Comparison of ENCODE assay signal across 14 cellular contexts in the genomic region with DNA sequence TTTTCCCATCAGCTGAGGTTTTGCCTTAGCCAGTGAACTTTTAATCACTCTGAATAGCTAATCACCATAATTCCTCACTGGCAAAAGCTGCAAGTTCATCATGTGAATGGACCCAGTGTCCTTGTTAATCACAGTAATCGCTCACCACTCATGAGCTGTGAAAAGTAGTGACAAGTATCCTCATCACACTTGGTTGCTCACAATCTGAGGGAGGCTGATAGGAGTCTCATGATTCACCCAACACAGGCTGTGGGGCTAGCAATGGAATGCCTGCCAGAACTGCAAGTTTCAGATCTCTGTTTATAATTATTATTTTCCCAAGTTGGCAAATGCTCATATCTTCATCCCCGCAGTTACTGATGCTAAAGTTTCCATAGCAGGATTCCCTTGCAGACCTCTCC.
A peak's percentile ranks its signal among the peaks of the same experiment; 100 is the strongest.
DNase-seq lines count a peak whose midpoint lies in the region; ATAC-seq, FAIRE-seq and TF ChIP-seq lines count a peak whose summit lies in the region.
"Had no signal": no experiment of that assay in that cellular context is flagged by ENCODE, and none has a peak within 500 bp of the region (broad histone marks: within the 10 kb centered on the region; RNA-seq: fewer than 3 reads in every experiment).

No MANE protein-coding gene starts in this region.

- no peaks in the 10 kb centered on the region for H3K9me3 Mint-ChIP-seq in endodermal cell

- DNase-seq in D721Med (ENCODE audit: insufficient read length, low spot score), result no peak
- DNase-seq in endodermal cell, result peak; percentile 55
- DNase-seq in left cardiac atrium, result peak; percentile 24
- DNase-seq in ovary, result peak in 3 of 5 donors; percentile 13 to 33 (median 18)
- no peak for DNase-seq in AG08395 (ENCODE audit: low spot score)
- DNase-seq in SK-N-DZ (ENCODE audit: low spot score), result no peak
- DNase-seq: CD8-positive, alpha-beta memory T cell; EL; KBM-7; NCI-H2227 treated with DMSO at 0.1 percent for 48 hours; NCI-H524 treated with DMSO at 0.1 percent for 48 hours; PC-3 had no signal

- no peaks in the 10 kb centered on the region for H3K36me3 ChIP-seq in endodermal cell (ENCODE audit: control insufficient read depth, insufficient read depth, low read length)
- no peaks in the 10 kb centered on the region for H3K36me3 ChIP-seq in ovary

- TF ChIP-seq POLR2A in ovary (IDR thresholded peaks at IDR 0.05), result no peak

- H3K27ac Mint-ChIP-seq in endodermal cell, result no peak overlapping the region
- H3K27ac Mint-ChIP-seq: CD8-positive, alpha-beta memory T cell had no signal

- ATAC-seq in left cardiac atrium, result peak; percentile 94 to 97
- no peak for ATAC-seq in GM18861 (IDR thresholded peaks at IDR 0.05; ENCODE audit: unreplicated experiment)
- ATAC-seq: PC-3 had no signal

- H3K4me3 ChIP-seq in endodermal cell (ENCODE audit: low read length), result no peak overlapping the region
- H3K4me3 ChIP-seq in ovary, result no peak overlapping the region

- WGBS in endodermal cell (ENCODE audit: insufficient coverage in 1 of 2, insufficient read length in 1 of 2), 2 experiments, result 91 to 100% methylated on average over 1 to 2 of the region's 2 CpGs
- 6 to 12% (median 11%) methylated on average over 2 of the region's 2 CpGs for WGBS in ovary, 3 donors

- H3K9me3 ChIP-seq in endodermal cell (ENCODE audit: control insufficient read depth, low read length) (no peaks in the 10 kb centered on the region), ovary (no peaks in the 10 kb centered on the region)

- TF ChIP-seq CTCF in D721Med (IDR thresholded peaks at IDR 0.05; ENCODE audit: insufficient read depth, missing control alignments), result no peak
- no peak for TF ChIP-seq CTCF in endodermal cell (conservative IDR thresholded peaks at IDR 0.05)
- TF ChIP-seq CTCF in ovary (IDR thresholded peaks at IDR 0.05), result no peak

- peaks cover 13% of the 10 kb centered on the region for H3K4me1 Mint-ChIP-seq in endodermal cell
- H3K4me1 Mint-ChIP-seq: CD8-positive, alpha-beta memory T cell had no signal

- intact Hi-C loops in left cardiac atrium (cut with DNase I) (loop anchor here in 1 of 2 donors (5.0 kb wide), 1 partner anchor 288 kb away; no protein-coding TSS in a partner anchor), ovary (cut with DNase I) (no loop called here)

- peaks cover 18% of the 10 kb centered on the region for H3K27me3 ChIP-seq in endodermal cell (ENCODE audit: control insufficient read depth, insufficient read depth, low read length, poor library complexity, severe bottlenecking)
- H3K27me3 ChIP-seq in ovary, result no peaks in the 10 kb centered on the region

- no peak overlapping the region for H3K4me3 Mint-ChIP-seq in endodermal cell
- H3K4me3 Mint-ChIP-seq: CD8-positive, alpha-beta memory T cell had no signal

- no peak overlapping the region for H3K9ac ChIP-seq in endodermal cell (ENCODE audit: extremely low read depth, low read length, poor library complexity, severe bottlenecking)

- TF ChIP-seq EP300 in ovary (IDR thresholded peaks at IDR 0.05), result no peak

- peak; percentile 99 for FAIRE-seq in D721Med (lab: Jason Lieb, UNC)
- FAIRE-seq: H54 had no signal

- H3K4me1 ChIP-seq in endodermal cell (ENCODE audit: control insufficient read depth, insufficient read depth, low read length), result peaks cover 2% of the 10 kb centered on the region
- H3K4me1 ChIP-seq in ovary (ENCODE audit: insufficient read depth), result peaks cover 4% of the 10 kb centered on the region

- peaks cover 63% of the 10 kb centered on the region for H3K27me3 Mint-ChIP-seq in endodermal cell (ENCODE audit: insufficient read depth)

- H3K36me3 Mint-ChIP-seq in endodermal cell (ENCODE audit: low read depth), result no peaks in the 10 kb centered on the region
- H3K36me3 Mint-ChIP-seq: CD8-positive, alpha-beta memory T cell had no signal

- H3K27ac ChIP-seq in endodermal cell (ENCODE audit: low read depth, low read length), result no peak overlapping the region
- H3K27ac ChIP-seq in ovary, result peak overlapping the region in 1 of 2 donors; percentile 48

Comparison
In these comparisons a context has a peak if more than half of its experiments do, and no peak if none do; other contexts are left out.
1. DNase-seq: peak in endodermal cell (single experiment), left cardiac atrium (single experiment) and ovary (3 of 5); none in D721Med (single experiment), AG08395 (single experiment) and SK-N-DZ (single experiment).